19 cellular contexts compared by ENCODE assay signal in the genomic region with DNA sequence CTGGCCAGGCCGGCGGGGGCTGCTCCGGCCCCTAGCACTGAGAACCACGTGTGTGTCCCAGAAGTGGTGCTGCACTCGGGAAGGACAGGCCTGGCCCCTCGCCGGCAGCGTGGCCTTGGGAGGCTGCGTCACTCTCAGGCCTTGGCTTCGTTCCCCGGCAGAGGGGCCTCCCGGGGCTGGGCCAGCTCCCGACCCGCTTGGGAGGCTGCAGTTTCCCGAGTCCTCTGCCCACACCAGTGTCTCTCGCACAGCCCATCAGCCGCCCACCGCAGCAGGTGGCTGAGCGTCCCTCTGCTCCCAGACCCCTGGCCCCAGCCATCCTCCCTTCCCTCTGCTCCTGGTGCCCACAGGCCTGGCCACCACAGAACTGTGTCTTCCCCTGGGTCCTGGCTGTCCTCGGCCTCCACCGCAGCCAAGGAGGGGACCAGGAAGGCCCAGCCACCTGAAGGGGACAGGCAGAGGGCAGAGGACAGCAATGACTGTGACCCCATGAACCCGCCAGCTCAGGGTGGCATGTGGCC.
"Had no signal": no experiment of that assay in that cellular context is flagged by ENCODE, and none has a peak within 500 bp of the region (broad histone marks: within the 10 kb centered on the region; RNA-seq: fewer than 3 reads in every experiment).

No MANE protein-coding gene starts in this region.

- H3K4me1 ChIP-seq: foreskin keratinocyte, neural progenitor cell had no signal

- H3K27ac ChIP-seq: foreskin keratinocyte, neural progenitor cell, skin epidermis had no signal

- H3K9ac ChIP-seq: neural progenitor cell had no signal

- H3K27ac Mint-ChIP-seq: activated CD4-positive, alpha-beta memory T cell treated with anti-CD3 and anti-CD28 coated beads for 36 hours; activated naive CD8-positive, alpha-beta T cell; dendritic cell treated with granulocyte-macrophage colony-stimulating factor and Interleukin-4, amounts not matched to agents 40 ng/mL and 50 ng/mL, for 4 days; naive B cell; neural progenitor cell had no signal

- DNase-seq: activated CD4-positive, alpha-beta memory T cell treated with anti-CD3 and anti-CD28 coated beads for 36 hours; activated effector memory CD4-positive, alpha-beta T cell treated with anti-CD3 and anti-CD28 coated beads, Interleukin-2, amount 50 U/mL, for 16 hours; activated T-cell treated with anti-CD3 and anti-CD28 coated beads, Interleukin-2, amount 50 U/mL, for 4 hours; cerebellar nuclear complex; effector memory CD4-positive, alpha-beta T cell; foreskin keratinocyte; mammary epithelial cell; naive B cell; retina; stimulated activated CD4-positive, alpha-beta T cell treated with anti-CD3 and anti-CD28 coated beads, Interleukin-4, amount 100 ng/mL, for 24 hours; stimulated activated naive CD4-positive, alpha-beta T cell treated with Interleukin-2 at 50 U/mL for 16 hours; T-helper 1 cell; T1000; trophoblast cell had no signal

- H3K27me3 Mint-ChIP-seq: activated CD4-positive, alpha-beta memory T cell treated with anti-CD3 and anti-CD28 coated beads for 36 hours; activated naive CD8-positive, alpha-beta T cell had no signal

- H3K4me1 Mint-ChIP-seq: neural progenitor cell had no signal

- ATAC-seq: activated T-cell treated with anti-CD3 and anti-CD28 coated beads, Interleukin-2, amount 50 U/mL, for 4 hours; foreskin keratinocyte; SK-N-SH treated with all-trans-retinoic acid at 6 μM for 48 hours had no signal

- H3K4me3 Mint-ChIP-seq: activated CD4-positive, alpha-beta memory T cell treated with anti-CD3 and anti-CD28 coated beads for 36 hours; activated naive CD8-positive, alpha-beta T cell; activated T-cell treated with anti-CD3 and anti-CD28 coated beads, Interleukin-2, amount 50 U/mL, for 4 hours; dendritic cell treated with granulocyte-macrophage colony-stimulating factor and Interleukin-4, amounts not matched to agents 40 ng/mL and 50 ng/mL, for 4 days; naive B cell; neural progenitor cell had no signal

- H3K4me3 ChIP-seq: neural progenitor cell, skin epidermis had no signal

- H3K36me3 ChIP-seq: neural progenitor cell had no signal

- H3K27me3 ChIP-seq: foreskin keratinocyte, neural progenitor cell had no signal
